Comparison of ENCODE assay signal across 1 cellular context in the genomic region with DNA sequence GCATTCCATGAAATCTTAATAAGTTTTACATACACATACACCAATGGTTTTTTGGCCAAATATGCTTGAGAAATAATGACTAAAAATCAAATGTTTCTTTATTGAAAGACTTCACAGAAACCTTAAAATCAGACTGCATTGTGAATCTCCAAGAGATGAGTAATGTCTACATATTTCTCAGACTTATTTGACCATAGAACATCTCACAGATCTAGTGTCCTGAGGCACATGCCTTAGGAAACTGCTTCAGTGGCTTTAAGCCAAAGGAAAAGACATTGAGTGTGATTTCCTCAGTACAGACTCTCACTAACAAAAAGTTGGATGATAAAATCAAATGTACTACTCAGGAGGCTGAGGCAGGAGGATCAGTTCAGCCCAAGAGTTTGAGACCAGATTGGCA.
TF ChIP-seq lines count a peak whose summit lies in the region.

No MANE protein-coding gene starts in this region.

TF ChIP-seq in IMR-90, 13 proteins besides CTCF, POLR2A, EP300 and RAD21:
- TF ChIP-seq, protein P1, sequence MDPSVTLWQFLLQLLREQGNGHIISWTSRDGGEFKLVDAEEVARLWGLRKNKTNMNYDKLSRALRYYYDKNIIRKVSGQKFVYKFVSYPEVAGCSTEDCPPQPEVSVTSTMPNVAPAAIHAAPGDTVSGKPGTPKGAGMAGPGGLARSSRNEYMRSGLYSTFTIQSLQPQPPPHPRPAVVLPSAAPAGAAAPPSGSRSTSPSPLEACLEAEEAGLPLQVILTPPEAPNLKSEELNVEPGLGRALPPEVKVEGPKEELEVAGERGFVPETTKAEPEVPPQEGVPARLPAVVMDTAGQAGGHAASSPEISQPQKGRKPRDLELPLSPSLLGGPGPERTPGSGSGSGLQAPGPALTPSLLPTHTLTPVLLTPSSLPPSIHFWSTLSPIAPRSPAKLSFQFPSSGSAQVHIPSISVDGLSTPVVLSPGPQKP (IDR thresholded peaks at IDR 0.05; ENCODE audit: borderline replicate concordance, low read depth, low read length): no peak
- TF ChIP-seq NFE2L2 (IDR thresholded peaks at IDR 0.05; ENCODE audit: low read depth, low read length) (no peak), SMC3 (IDR thresholded peaks at IDR 0.05; ENCODE audit: low read depth, low read length) (no peak), BHLHE40 (IDR thresholded peaks at IDR 0.05; ENCODE audit: low read depth, low read length) (no peak; the same call in 1 of the 2 replicates), RFX5 (IDR thresholded peaks at IDR 0.05; ENCODE audit: low read depth, low read length) (no peak), MAZ (IDR thresholded peaks at IDR 0.05; ENCODE audit: borderline replicate concordance, low read depth, low read length) (no peak), MXI1 (IDR thresholded peaks at IDR 0.05; ENCODE audit: borderline replicate concordance, low read depth, low read length) (no peak), MAFK (IDR thresholded peaks at IDR 0.05; ENCODE audit: low read depth, low read length) (no peak), CHD1 (IDR thresholded peaks at IDR 0.05; ENCODE audit: low read depth, low read length) (no peak), CEBPB (IDR thresholded peaks at IDR 0.05; ENCODE audit: low read depth, low read length) (no peak), RCOR1 (IDR thresholded peaks at IDR 0.05; ENCODE audit: insufficient replicate concordance, low read length) (no peak), FOS (IDR thresholded peaks at IDR 0.05; ENCODE audit: low read depth, low read length) (no peak)
- TF ChIP-seq, protein P2, sequence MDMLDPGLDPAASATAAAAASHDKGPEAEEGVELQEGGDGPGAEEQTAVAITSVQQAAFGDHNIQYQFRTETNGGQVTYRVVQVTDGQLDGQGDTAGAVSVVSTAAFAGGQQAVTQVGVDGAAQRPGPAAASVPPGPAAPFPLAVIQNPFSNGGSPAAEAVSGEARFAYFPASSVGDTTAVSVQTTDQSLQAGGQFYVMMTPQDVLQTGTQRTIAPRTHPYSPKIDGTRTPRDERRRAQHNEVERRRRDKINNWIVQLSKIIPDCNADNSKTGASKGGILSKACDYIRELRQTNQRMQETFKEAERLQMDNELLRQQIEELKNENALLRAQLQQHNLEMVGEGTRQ (IDR thresholded peaks at IDR 0.05; ENCODE audit: low read depth, low read length): no peak
